ENCODE assay signal across 17 cellular contexts in genomic region chr11:112537846-112538330, GRCh38.
DNase-seq lines count a peak whose midpoint lies in the region; ATAC-seq, FAIRE-seq and TF ChIP-seq lines count a peak whose summit lies in the region.
"Had no signal": no experiment of that assay in that cellular context is flagged by ENCODE, and none has a peak within 500 bp of the region (broad histone marks: within the 10 kb centered on the region; RNA-seq: fewer than 3 reads in every experiment).

No MANE protein-coding gene starts in this region.

- H3K36me3 ChIP-seq in bronchial epithelial cell (ENCODE audit: control insufficient read depth, insufficient read depth, low read length), result no peaks in the 10 kb centered on the region
- H3K36me3 ChIP-seq in SK-N-SH (replicated peaks in 1 of 2; ENCODE audit: control insufficient read depth in 1 of 2, insufficient read depth in 2 of 2, low read length in 1 of 2), result no peaks in the 10 kb centered on the region
- H3K36me3 ChIP-seq: right atrium auricular region had no signal

- H3K4me1 Mint-ChIP-seq in activated naive CD4-positive, alpha-beta T cell treated with anti-CD3 and anti-CD28 coated beads, Interleukin-2, amount 10 ng/mL, durations not matched to agents 7 days and 5 days, result peaks cover 6% of the 10 kb centered on the region
- H3K4me1 Mint-ChIP-seq in stimulated activated effector memory CD8-positive, alpha-beta T cell treated with anti-CD3 and anti-CD28 coated beads, Interleukin-12 subunit alpha, Interleukin-12 subunit beta, amount 100 ng/mL, for 72 hours, result peaks cover 10% of the 10 kb centered on the region

- TF ChIP-seq EP300 in SK-N-SH (IDR thresholded peaks at IDR 0.05; ENCODE audit: borderline replicate concordance in 1 of 2, low read depth in 1 of 2, low read length in 1 of 2), result no peak

- H3K4me3 ChIP-seq in bronchial epithelial cell (ENCODE audit: low read depth, low read length) (no peak overlapping the region), SK-N-SH (ENCODE audit: low read depth in 2 of 2, low read length in 1 of 2) (no peak overlapping the region)
- H3K4me3 ChIP-seq: right atrium auricular region had no signal

- peak overlapping the region in 1 of 2 donors; percentile 19 for H3K27ac Mint-ChIP-seq in activated naive CD4-positive, alpha-beta T cell treated with anti-CD3 and anti-CD28 coated beads, Interleukin-2, amount 50 U/mL, for 72 hours
- H3K27ac Mint-ChIP-seq in activated naive CD4-positive, alpha-beta T cell treated with anti-CD3 and anti-CD28 coated beads, Interleukin-2, amount 10 ng/mL, durations not matched to agents 7 days and 5 days, result no peak overlapping the region
- no peak overlapping the region for H3K27ac Mint-ChIP-seq in stimulated activated effector memory CD8-positive, alpha-beta T cell treated with anti-CD3 and anti-CD28 coated beads, Interleukin-12 subunit alpha, Interleukin-12 subunit beta, amount 100 ng/mL, for 72 hours
- H3K27ac Mint-ChIP-seq: activated naive CD4-positive, alpha-beta T cell treated with anti-CD3 and anti-CD28 coated beads, Interleukin-2, amount 50 U/mL, for 24 hours; CD8-positive, alpha-beta T cell had no signal

- FAIRE-seq in bronchial epithelial cell (lab: Jason Lieb, UNC), result peak; percentile 87
- FAIRE-seq: H1 had no signal

- H3K36me3 Mint-ChIP-seq in activated naive CD4-positive, alpha-beta T cell treated with anti-CD3 and anti-CD28 coated beads, Interleukin-2, amount 50 U/mL, for 72 hours, result no peaks in the 10 kb centered on the region
- H3K36me3 Mint-ChIP-seq in activated naive CD4-positive, alpha-beta T cell treated with anti-CD3 and anti-CD28 coated beads, Interleukin-2, amount 10 ng/mL, durations not matched to agents 7 days and 5 days, result no peaks in the 10 kb centered on the region
- H3K36me3 Mint-ChIP-seq in stimulated activated effector memory CD8-positive, alpha-beta T cell treated with anti-CD3 and anti-CD28 coated beads, Interleukin-12 subunit alpha, Interleukin-12 subunit beta, amount 100 ng/mL, for 72 hours, result no peaks in the 10 kb centered on the region
- H3K36me3 Mint-ChIP-seq: activated naive CD4-positive, alpha-beta T cell treated with anti-CD3 and anti-CD28 coated beads, Interleukin-2, amount 50 U/mL, for 24 hours; CD8-positive, alpha-beta T cell had no signal

- H3K9me3 Mint-ChIP-seq in activated naive CD4-positive, alpha-beta T cell treated with anti-CD3 and anti-CD28 coated beads, Interleukin-2, amount 50 U/mL, for 72 hours, result no peaks in the 10 kb centered on the region
- no peaks in the 10 kb centered on the region for H3K9me3 Mint-ChIP-seq in activated naive CD4-positive, alpha-beta T cell treated with anti-CD3 and anti-CD28 coated beads, Interleukin-2, amount 10 ng/mL, durations not matched to agents 7 days and 5 days
- no peaks in the 10 kb centered on the region for H3K9me3 Mint-ChIP-seq in stimulated activated effector memory CD8-positive, alpha-beta T cell treated with anti-CD3 and anti-CD28 coated beads, Interleukin-12 subunit alpha, Interleukin-12 subunit beta, amount 100 ng/mL, for 72 hours
- H3K9me3 Mint-ChIP-seq: activated naive CD4-positive, alpha-beta T cell treated with anti-CD3 and anti-CD28 coated beads, Interleukin-2, amount 50 U/mL, for 24 hours; CD8-positive, alpha-beta T cell had no signal

- no peak overlapping the region for H3K27ac ChIP-seq in SK-N-SH (ENCODE audit: low read depth in 2 of 2, low read length in 1 of 2)
- H3K27ac ChIP-seq: right atrium auricular region had no signal

- H3K27me3 Mint-ChIP-seq in activated naive CD4-positive, alpha-beta T cell treated with anti-CD3 and anti-CD28 coated beads, Interleukin-2, amount 10 ng/mL, durations not matched to agents 7 days and 5 days, result peaks cover 11% of the 10 kb centered on the region

- POLR2A ChIA-PET in SK-N-SH (lab: Yijun Ruan, JAX), result no interaction called here

- H3F3A ChIP-seq in SK-N-SH (replicated peaks; ENCODE audit: insufficient read depth), result no peaks in the 10 kb centered on the region

- H4K20me1 ChIP-seq in SK-N-SH (ENCODE audit: insufficient read depth), result no peaks in the 10 kb centered on the region

- no peaks in the 10 kb centered on the region for H3K9me2 ChIP-seq in SK-N-SH

- H3K9ac ChIP-seq in SK-N-SH, result no peak overlapping the region

- no peak for TF ChIP-seq CTCF in bronchial epithelial cell (IDR thresholded peaks at IDR 0.05; ENCODE audit: insufficient read depth, low read length, severe bottlenecking)
- TF ChIP-seq CTCF in SK-N-SH (IDR thresholded peaks at IDR 0.05), result no peak

- H3K4me2 ChIP-seq in SK-N-SH, result no peak overlapping the region

- no peak overlapping the region for H3K4me3 Mint-ChIP-seq in activated naive CD4-positive, alpha-beta T cell treated with anti-CD3 and anti-CD28 coated beads, Interleukin-2, amount 10 ng/mL, durations not matched to agents 7 days and 5 days
- no peak overlapping the region for H3K4me3 Mint-ChIP-seq in stimulated activated effector memory CD8-positive, alpha-beta T cell treated with anti-CD3 and anti-CD28 coated beads, Interleukin-12 subunit alpha, Interleukin-12 subunit beta, amount 100 ng/mL, for 72 hours
- H3K4me3 Mint-ChIP-seq: activated naive CD4-positive, alpha-beta T cell treated with anti-CD3 and anti-CD28 coated beads, Interleukin-2, amount 50 U/mL, for 24 hours; CD8-positive, alpha-beta T cell had no signal

- no peak overlapping the region for H2AFZ ChIP-seq in SK-N-SH (ENCODE audit: low read depth)

- ATAC-seq in activated naive CD4-positive, alpha-beta T cell treated with anti-CD3 and anti-CD28 coated beads, Interleukin-2, amount 50 U/mL, for 72 hours, result peak; percentile 62 to 79
- ATAC-seq in stimulated activated effector memory CD8-positive, alpha-beta T cell treated with anti-CD3 and anti-CD28 coated beads, Interleukin-12 subunit alpha, Interleukin-12 subunit beta, amount 100 ng/mL, for 72 hours, result peak; percentile 72
- ATAC-seq: CD8-positive, alpha-beta T cell had no signal

- H3K9me3 ChIP-seq in SK-N-SH, result no peaks in the 10 kb centered on the region
- H3K9me3 ChIP-seq: right atrium auricular region had no signal

- H3K79me2 ChIP-seq in SK-N-SH (ENCODE audit: insufficient read depth), result no peaks in the 10 kb centered on the region

- CTCF ChIA-PET in activated naive CD4-positive, alpha-beta T cell treated with anti-CD3 and anti-CD28 coated beads, Interleukin-2, amount 10 ng/mL, durations not matched to agents 7 days and 5 days (lab: Charles Lee), result interaction anchor here (1.4 to 1.5 kb wide), 2 partner anchors 18 to 84 kb away, joined by 3 to 5 read pairs; no protein-coding TSS in a partner anchor
- CTCF ChIA-PET in SK-N-SH (lab: Yijun Ruan, JAX), result interaction anchor here (0.9 to 2.1 kb wide), 4 partner anchors 10 to 752 kb away, joined by 3 to 5 read pairs (median 4); no protein-coding TSS in a partner anchor

- H3K4me1 ChIP-seq in SK-N-SH (ENCODE audit: control insufficient read depth in 1 of 2, insufficient read depth in 2 of 2, low read depth in 1 of 2, low read length in 1 of 2), result no peaks in the 10 kb centered on the region; a peak in 1 of 4 replicates

- no peak for TF ChIP-seq RAD21 in SK-N-SH (IDR thresholded peaks at IDR 0.05; ENCODE audit: low read length)

- DNase-seq in activated naive CD4-positive, alpha-beta T cell treated with anti-CD3 and anti-CD28 coated beads, Interleukin-2, amount 50 U/mL, for 72 hours (ENCODE audit: low spot score in 2 of 2), result no peak
- no peak for DNase-seq in activated naive CD4-positive, alpha-beta T cell treated with anti-CD3 and anti-CD28 coated beads, Interleukin-2, amount 10 ng/mL, durations not matched to agents 7 days and 5 days
- DNase-seq in NOMO-1 (lab: John Stamatoyannopoulos, UW; ENCODE audit: unreplicated experiment in 2 of 2) (peak; percentile 52 to 79), bronchial epithelial cell (ENCODE audit: low read depth) (peak; percentile 96), NCI-H748 treated with DMSO at 0.1 percent for 48 hours (lab: John Stamatoyannopoulos, UW) (no peak), SK-N-SH (no peak), RKO (ENCODE audit: low spot score) (no peak)
- no peak for DNase-seq in stimulated activated effector memory CD8-positive, alpha-beta T cell treated with anti-CD3 and anti-CD28 coated beads, Interleukin-12 subunit alpha, Interleukin-12 subunit beta, amount 100 ng/mL, for 72 hours (ENCODE audit: low spot score in 2 of 2)
- DNase-seq: activated CD8-positive, alpha-beta memory T cell treated with anti-CD3 and anti-CD28 coated beads, Interleukin-2, amount 50 U/mL, for 48 hours; CD8-positive, alpha-beta T cell; kidney glomerular epithelial cell; midbrain; NCI-H2029 treated with DMSO at 0.1 percent for 48 hours; NCI-H524 had no signal

- H3K27me3 ChIP-seq in bronchial epithelial cell (ENCODE audit: control insufficient read depth, insufficient read depth, low read length) (no peaks in the 10 kb centered on the region), SK-N-SH (ENCODE audit: insufficient read depth) (no peaks in the 10 kb centered on the region; the same call in 1 of the 2 replicates)
- H3K27me3 ChIP-seq: right atrium auricular region had no signal

TF ChIP-seq in SK-N-SH, 30 proteins besides CTCF, POLR2A, EP300 and RAD21 (continues in another document):
- TF ChIP-seq GABPA (IDR thresholded peaks at IDR 0.05; ENCODE audit: low read depth) (no peak), MAX (IDR thresholded peaks at IDR 0.05; ENCODE audit: low read depth) (no peak), ZBTB33 (IDR thresholded peaks at IDR 0.05; ENCODE audit: borderline replicate concordance, low read depth) (no peak), FOSL2 (IDR thresholded peaks at IDR 0.05; ENCODE audit: borderline replicate concordance, low read depth) (no peak), RCOR1 (IDR thresholded peaks at IDR 0.05; ENCODE audit: low read length) (no peak), MXI1 (IDR thresholded peaks at IDR 0.05; ENCODE audit: low read depth, low read length) (no peak)

Comparison
In these comparisons a context has a peak if more than half of its experiments do, and no peak if none do; other contexts are left out.
1. DNase-seq: peak in NOMO-1 (2 of 2) and bronchial epithelial cell (single experiment); none in activated naive CD4-positive, alpha-beta T cell treated with anti-CD3 and anti-CD28 coated beads, Interleukin-2, amount 50 U/mL, for 72 hours (0 of 2), activated naive CD4-positive, alpha-beta T cell treated with anti-CD3 and anti-CD28 coated beads, Interleukin-2, amount 10 ng/mL, durations not matched to agents 7 days and 5 days (single experiment), stimulated activated effector memory CD8-positive, alpha-beta T cell treated with anti-CD3 and anti-CD28 coated beads, Interleukin-12 subunit alpha, Interleukin-12 subunit beta, amount 100 ng/mL, for 72 hours (0 of 2), NCI-H748 treated with DMSO at 0.1 percent for 48 hours (single experiment), SK-N-SH (single experiment) and RKO (single experiment).